Comparison of ENCODE assay signal across 9 cellular contexts in genomic region chr1:156742017-156742416, GRCh38. TPM values are rescaled to one million over a fixed set of nuclear protein-coding genes. Genes with fewer than 3 reads are reported as not detected.
DNase-seq lines count a peak whose midpoint lies in the region; ATAC-seq, FAIRE-seq and TF ChIP-seq lines count a peak whose summit lies in the region.
"Had no signal": no experiment of that assay in that cellular context is flagged by ENCODE, and none has a peak within 500 bp of the region (broad histone marks: within the 10 kb centered on the region; RNA-seq: fewer than 3 reads in every experiment).

No MANE protein-coding gene starts in this region.

- H3K27ac Mint-ChIP-seq in astrocyte (ENCODE audit: unreplicated experiment): peak overlapping the region; percentile 58
- peak overlapping the region in 9 of 10 donors; percentile 90 to 99 (median 98) for H3K27ac Mint-ChIP-seq in naive thymus-derived CD8-positive, alpha-beta T cell

- H3K27me3 Mint-ChIP-seq in astrocyte (ENCODE audit: low read depth, unreplicated experiment): no peaks in the 10 kb centered on the region
- H3K27me3 Mint-ChIP-seq in naive thymus-derived CD8-positive, alpha-beta T cell: no peaks in the 10 kb centered on the region

- peaks cover 21% of the 10 kb centered on the region for H3K4me1 Mint-ChIP-seq in astrocyte (ENCODE audit: low read depth, unreplicated experiment)
- peaks cover 22 to 58% (median 54%) of the 10 kb centered on the region in 4 donors for H3K4me1 Mint-ChIP-seq in naive thymus-derived CD8-positive, alpha-beta T cell

- POLR2A ChIA-PET in naive thymus-derived CD8-positive, alpha-beta T cell (lab: Charles Lee): interaction anchor here (1.1 to 4.4 kb wide), 5 partner anchors 9 to 118 kb away, joined by 3 to 104 read pairs (median 52); partner anchors contain the start of genes HDGF, ISG20L2, METTL25B and PRCC

- intact Hi-C loops in testis (cut with DNase I; ENCODE audit: low total_unique reads): no loop called here

- H3K27me3 ChIP-seq in ACC112 (ENCODE audit: insufficient read depth, low read length) (no peaks in the 10 kb centered on the region), HUES64 (ENCODE audit: insufficient read depth, low read length) (no peaks in the 10 kb centered on the region), astrocyte (ENCODE audit: insufficient read depth, low read length) (no peaks in the 10 kb centered on the region), testis (no peaks in the 10 kb centered on the region)
- H3K27me3 ChIP-seq: ovary had no signal

- no peak for DNase-seq in astrocyte (ENCODE audit: low read depth)
- no peak for DNase-seq in naive thymus-derived CD8-positive, alpha-beta T cell
- no peak for DNase-seq in T-helper 9 cell
- DNase-seq in testis: no peak
- DNase-seq: ovary had no signal

- H3K36me3 ChIP-seq in ACC112 (ENCODE audit: insufficient read depth, low read length) (peaks cover 19% of the 10 kb centered on the region), HUES64 (ENCODE audit: insufficient read depth, low read length) (peaks cover 54% of the 10 kb centered on the region), astrocyte (ENCODE audit: insufficient read depth, low read length) (peaks cover 14% of the 10 kb centered on the region), testis (ENCODE audit: low read depth, missing control alignments) (no peaks in the 10 kb centered on the region)
- H3K36me3 ChIP-seq: ovary had no signal

- peak overlapping the region; percentile 75 for H3K4me2 ChIP-seq in astrocyte (ENCODE audit: low read length)

- FAIRE-seq in astrocyte (lab: Jason Lieb, UNC): no peak

- no peaks in the 10 kb centered on the region for H4K20me1 ChIP-seq in astrocyte (ENCODE audit: insufficient read depth, low read length)

- H3K9me3 Mint-ChIP-seq in astrocyte (ENCODE audit: unreplicated experiment): no peaks in the 10 kb centered on the region
- peaks cover 0 to 2% (median 0%) of the 10 kb centered on the region in 9 donors for H3K9me3 Mint-ChIP-seq in naive thymus-derived CD8-positive, alpha-beta T cell

- H3K79me2 ChIP-seq in ACC112 (ENCODE audit: control insufficient read depth, insufficient read depth, low read length, unreplicated experiment) (peaks cover 46% of the 10 kb centered on the region), astrocyte (ENCODE audit: insufficient read depth, low read length) (peaks cover 51% of the 10 kb centered on the region)

- TF ChIP-seq POLR2A in testis (IDR thresholded peaks at IDR 0.05): no peak

- H2AFZ ChIP-seq in ACC112 (ENCODE audit: low read length, unreplicated experiment) (no peak overlapping the region), astrocyte (ENCODE audit: low read depth, low read length) (no peak overlapping the region)

- 92% methylated on average over 3 of the region's 3 CpGs for WGBS in HUES64
- 69 to 74% methylated on average over 3 of the region's 3 CpGs for WGBS in testis, 2 donors

- H3K4me3 ChIP-seq in ACC112 (ENCODE audit: low read depth, low read length) (no peak overlapping the region), HUES64 (ENCODE audit: low read length) (peak overlapping the region; percentile 29; the same call in 1 of the 2 replicates), astrocyte (ENCODE audit: insufficient read depth, low read depth, low read length) (no peak overlapping the region), testis (peak overlapping the region in 1 of 2 donors; percentile 89)

- H3K27ac ChIP-seq in ACC112 (ENCODE audit: low read depth, low read length) (peak overlapping the region; percentile 76), HUES64 (ENCODE audit: low read depth, low read length) (peak overlapping the region; percentile 83), astrocyte (ENCODE audit: low read depth, low read length) (no peak overlapping the region), testis (peak overlapping the region in 1 of 2 donors; percentile 81)

- TF ChIP-seq CTCF in astrocyte (IDR thresholded peaks at IDR 0.05; ENCODE audit: insufficient read depth, low read depth, low read length) (no peak), testis (IDR thresholded peaks at IDR 0.05) (no peak)

- ATAC-seq in naive thymus-derived CD8-positive, alpha-beta T cell: no peak
- no peak for ATAC-seq in GM21717 (IDR thresholded peaks at IDR 0.05; ENCODE audit: unreplicated experiment)
- ATAC-seq in HG03469 (IDR thresholded peaks at IDR 0.05; ENCODE audit: unreplicated experiment): no peak

- peaks cover 29% of the 10 kb centered on the region for H3K4me1 ChIP-seq in ACC112 (ENCODE audit: control insufficient read depth, insufficient read depth, low read length, unreplicated experiment)
- peaks cover 30% of the 10 kb centered on the region for H3K4me1 ChIP-seq in HUES64 (ENCODE audit: insufficient read depth, low read length)
- H3K4me1 ChIP-seq in astrocyte (ENCODE audit: insufficient read depth, low read length): peaks cover 20% of the 10 kb centered on the region
- peaks cover 24% of the 10 kb centered on the region for H3K4me1 ChIP-seq in testis

- peaks cover 18% of the 10 kb centered on the region for H3K36me3 Mint-ChIP-seq in astrocyte (ENCODE audit: low read depth, unreplicated experiment)
- peaks cover 0 to 39% (median 4%) of the 10 kb centered on the region in 3 donors for H3K36me3 Mint-ChIP-seq in naive thymus-derived CD8-positive, alpha-beta T cell

- H3K9me3 ChIP-seq in HUES64 (ENCODE audit: insufficient read depth, low read depth, low read length): no peaks in the 10 kb centered on the region
- H3K9me3 ChIP-seq in astrocyte (ENCODE audit: insufficient read depth, low read depth, low read length): no peaks in the 10 kb centered on the region
- no peaks in the 10 kb centered on the region for H3K9me3 ChIP-seq in testis
- H3K9me3 ChIP-seq: ovary had no signal

- peak overlapping the region; percentile 53; the same call in 1 of the 2 replicates for H3K9ac ChIP-seq in HUES64 (ENCODE audit: low read depth, low read length)
- no peak overlapping the region for H3K9ac ChIP-seq in astrocyte (ENCODE audit: low read length)

- H3K4me3 Mint-ChIP-seq in astrocyte (ENCODE audit: unreplicated experiment): peak overlapping the region; percentile 56
- H3K4me3 Mint-ChIP-seq in naive thymus-derived CD8-positive, alpha-beta T cell: peak overlapping the region in 6 of 10 donors; percentile 2 to 96 (median 70)

RNA-seq across cellular contexts. Expression of gene MRPL24, which starts 1.1 kb away (rescaled TPM):
- 28.7 TPM for polyA plus RNA-seq in HUES64 (2013, experiment 1 of 2)
- 31.2 TPM for polyA plus RNA-seq in HUES64 (2013, experiment 2 of 2)
- total RNA-seq in astrocyte (37.4 and 46.5 TPM in 2 replicates), testis (10 to 100 TPM; 36.6 to 51.7 TPM)
- 10 to 100 TPM; 49.7 to 56.9 TPM for total RNA-seq in naive thymus-derived CD8-positive, alpha-beta T cell
- 100 to 1,000 TPM in 2 of 3 donors, 10 to 100 TPM in 1; 98.6 to 109 (median 103) TPM for polyA plus RNA-seq in naive thymus-derived CD8-positive, alpha-beta T cell
- 101 TPM for polyA plus RNA-seq in testis (ENCODE audit: insufficient read depth, low read depth, low replicate concordance)

RNA-seq across cellular contexts. Expression of gene HDGF, which starts 9.5 kb away (rescaled TPM):
- polyA plus RNA-seq in HUES64 (2013, experiment 1 of 2): 256 TPM
- 262 TPM for polyA plus RNA-seq in HUES64 (2013, experiment 2 of 2)
- total RNA-seq in astrocyte: 179 and 190 TPM in 2 replicates
- 100 to 1,000 TPM in 1 of 2 experiments, 10 to 100 TPM in 1; 95.4 to 103 TPM for total RNA-seq in naive thymus-derived CD8-positive, alpha-beta T cell
- polyA plus RNA-seq in naive thymus-derived CD8-positive, alpha-beta T cell: 10 to 100 TPM; 25.0 to 50.1 (median 41.3) TPM
- total RNA-seq in testis: 10 to 100 TPM; 78.2 to 97.7 TPM
- 133 TPM for polyA plus RNA-seq in testis (ENCODE audit: insufficient read depth, low read depth, low replicate concordance)

RNA-seq across cellular contexts. Expression of gene ISG20L2, which starts 13.5 kb away (rescaled TPM):
- 44.6 TPM for polyA plus RNA-seq in HUES64 (2013, experiment 1 of 2)
- polyA plus RNA-seq in HUES64 (2013, experiment 2 of 2): 37.2 TPM
- total RNA-seq in astrocyte (30.1 and 33.4 TPM in 2 replicates), testis (100 to 1,000 TPM in 1 of 2 donors, 10 to 100 TPM in 1; 60.9 to 150 TPM)
- 10 to 100 TPM; 45.0 to 50.3 TPM for total RNA-seq in naive thymus-derived CD8-positive, alpha-beta T cell
- 10 to 100 TPM; 20.0 to 23.4 (median 20.7) TPM for polyA plus RNA-seq in naive thymus-derived CD8-positive, alpha-beta T cell
- polyA plus RNA-seq in testis (ENCODE audit: insufficient read depth, low read depth, low replicate concordance): 223 TPM

RNA-seq across cellular contexts. Expression of gene METTL25B, which starts 13.7 kb away (rescaled TPM):
- polyA plus RNA-seq in HUES64 (2013, experiment 1 of 2): 15.7 TPM
- polyA plus RNA-seq in HUES64 (2013, experiment 2 of 2): 22.1 TPM
- total RNA-seq in astrocyte: 9.9 and 11.1 TPM in 2 replicates
- total RNA-seq in naive thymus-derived CD8-positive, alpha-beta T cell: 10 to 100 TPM; 33.6 to 39.3 TPM
- polyA plus RNA-seq in naive thymus-derived CD8-positive, alpha-beta T cell: 1 to 10 TPM; 2.3 to 6.7 (median 5.6) TPM
- total RNA-seq in testis: 10 to 100 TPM; 34.1 to 69.0 TPM
- polyA plus RNA-seq in testis (ENCODE audit: insufficient read depth, low read depth, low replicate concordance): 50.5 TPM

RNA-seq across cellular contexts. Expression of gene PRCC, which starts 25.3 kb away (rescaled TPM):
- polyA plus RNA-seq in HUES64 (2013, experiment 1 of 2): 84.7 TPM
- 76.6 TPM for polyA plus RNA-seq in HUES64 (2013, experiment 2 of 2)
- total RNA-seq in astrocyte (75.5 and 78.3 TPM in 2 replicates), testis (10 to 100 TPM; 53.3 to 62.0 TPM)
- 10 to 100 TPM; 59.5 to 64.0 TPM for total RNA-seq in naive thymus-derived CD8-positive, alpha-beta T cell
- 10 to 100 TPM; 22.9 to 55.7 (median 39.9) TPM for polyA plus RNA-seq in naive thymus-derived CD8-positive, alpha-beta T cell
- 68.3 TPM for polyA plus RNA-seq in testis (ENCODE audit: insufficient read depth, low read depth, low replicate concordance)
